Comparison of ENCODE assay signal across 1 cellular context in the genomic region with DNA sequence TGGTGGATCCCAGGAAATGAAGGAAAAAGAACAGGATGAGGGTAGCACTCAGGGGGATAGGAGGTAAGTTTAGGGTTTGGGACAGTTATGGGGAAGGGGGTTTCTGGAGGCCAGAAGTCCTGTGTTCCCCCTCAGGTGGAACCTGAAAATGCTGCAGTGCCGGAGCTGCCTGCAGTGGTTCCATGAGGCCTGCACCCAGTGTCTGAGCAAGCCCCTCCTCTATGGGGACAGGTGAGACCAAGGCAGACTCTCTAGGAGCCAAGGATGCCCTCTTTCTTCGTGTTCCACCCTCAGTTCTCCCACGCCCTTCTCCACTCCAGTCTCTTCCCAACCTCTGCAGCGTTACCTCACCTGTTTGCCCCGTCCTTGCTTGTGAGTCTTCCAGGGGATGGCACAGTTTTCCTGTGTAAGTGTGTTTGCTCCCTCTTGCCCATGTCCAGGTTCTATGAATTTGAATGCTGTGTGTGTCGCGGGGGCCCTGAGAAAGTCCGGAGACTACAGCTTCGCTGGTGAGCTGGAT.
TF ChIP-seq lines count a peak whose summit lies in the region.

No MANE protein-coding gene starts in this region.

TF ChIP-seq in WTC11, 78 proteins besides CTCF, POLR2A, EP300 and RAD21 (continued from another document):
- TF ChIP-seq ESRRA (CRISPR knock-in tag; IDR thresholded peaks at IDR 0.05; ENCODE audit: borderline replicate concordance) (no peak), RELA (CRISPR knock-in tag; IDR thresholded peaks at IDR 0.05; ENCODE audit: borderline replicate concordance) (no peak)
